In the genomic region with DNA sequence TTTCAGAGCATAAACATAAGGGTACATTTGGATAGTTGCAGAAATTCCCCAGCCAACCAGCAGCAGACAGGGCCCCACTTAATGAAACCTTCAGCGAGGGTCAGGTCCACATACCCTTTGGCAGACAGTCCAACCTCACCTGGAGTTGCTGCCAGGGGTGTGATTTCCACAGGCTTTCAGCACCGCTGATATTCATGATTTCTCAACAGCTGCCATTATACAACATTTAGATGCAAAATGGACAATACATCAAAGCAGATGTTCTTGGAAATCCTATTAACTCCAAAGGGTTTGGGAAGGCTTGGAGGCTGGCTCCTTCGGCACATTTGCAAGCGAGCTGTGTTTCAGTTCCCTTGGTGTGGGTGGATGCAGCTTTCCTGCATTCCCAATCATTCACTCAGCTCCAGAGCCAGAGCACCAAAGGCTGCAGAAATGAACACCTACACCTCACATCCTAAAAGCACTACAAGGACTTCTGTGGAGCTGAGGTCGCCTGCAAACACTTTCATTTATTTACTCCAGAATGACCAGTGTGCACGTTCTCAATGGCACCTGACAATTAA, we compare ENCODE assay signal across 19 cellular contexts.
DNase-seq lines count a peak whose midpoint lies in the region; ATAC-seq and TF ChIP-seq lines count a peak whose summit lies in the region.
"Had no signal": no experiment of that assay in that cellular context is flagged by ENCODE, and none has a peak within 500 bp of the region (broad histone marks: within the 10 kb centered on the region; RNA-seq: fewer than 3 reads in every experiment).

No MANE protein-coding gene starts in this region.

- in situ Hi-C loops in HAP-1 (cut with MboI; ENCODE audit: low sequenced_read_pairs) = no loop called here

- H3K9me3 ChIP-seq in right atrium auricular region (no peaks in the 10 kb centered on the region), esophagus muscularis mucosa (no peaks in the 10 kb centered on the region), HAP-1 (no peaks in the 10 kb centered on the region), left ventricle myocardium inferior (replicated peaks) (no peaks in the 10 kb centered on the region)

- H3K27me3 ChIP-seq in right atrium auricular region = no peaks in the 10 kb centered on the region
- peaks cover 0 to 51% (median 0%) of the 10 kb centered on the region in 4 donors for H3K27me3 ChIP-seq in esophagus muscularis mucosa
- H3K27me3 ChIP-seq in HAP-1 (ENCODE audit: low read depth) = no peaks in the 10 kb centered on the region; the same call in 1 of the 2 replicates
- peaks cover 93% of the 10 kb centered on the region for H3K27me3 ChIP-seq in left ventricle myocardium inferior (ENCODE audit: low read depth)

- intact Hi-C loops in Right ventricle myocardium superior (cut with DNase I) (no loop called here), esophagus muscularis mucosa (cut with DNase I) (no loop called here), left ventricle myocardium inferior (cut with micrococcal nuclease) (no loop called here)

- H3K4me3 ChIP-seq in right atrium auricular region = no peak overlapping the region
- no peak overlapping the region for H3K4me3 ChIP-seq in esophagus muscularis mucosa
- no peak overlapping the region for H3K4me3 ChIP-seq in HAP-1
- H3K4me3 ChIP-seq in left ventricle myocardium inferior = no peak overlapping the region
- H3K4me3 ChIP-seq: GM23338, PC-9 had no signal

- no peaks in the 10 kb centered on the region for H3K4me1 Mint-ChIP-seq in osteocyte (ENCODE audit: unreplicated experiment)
- H3K4me1 Mint-ChIP-seq: CD14-positive monocyte had no signal

- H3K4me3 Mint-ChIP-seq in osteocyte (ENCODE audit: unreplicated experiment) = no peak overlapping the region
- H3K4me3 Mint-ChIP-seq: CD14-positive monocyte, GM23338 had no signal

- H3K27me3 Mint-ChIP-seq in osteocyte (ENCODE audit: unreplicated experiment) = no peaks in the 10 kb centered on the region

- no peaks in the 10 kb centered on the region for H3K36me3 Mint-ChIP-seq in osteocyte (ENCODE audit: unreplicated experiment)
- H3K36me3 Mint-ChIP-seq: CD14-positive monocyte had no signal

- TF ChIP-seq EP300 in esophagus muscularis mucosa (IDR thresholded peaks at IDR 0.05) = no peak

- no peak for ATAC-seq in Right ventricle myocardium superior (ENCODE audit: poor library complexity)
- no peak for ATAC-seq in GM18907 (IDR thresholded peaks at IDR 0.05; ENCODE audit: unreplicated experiment)
- ATAC-seq: GM23338, Right ventricle myocardium inferior had no signal

- 79% methylated on average over 6 of the region's 6 CpGs for WGBS in esophagus muscularis mucosa

- TF ChIP-seq POLR2A in esophagus muscularis mucosa (IDR thresholded peaks at IDR 0.05; ENCODE audit: low read depth) = no peak

- no peak overlapping the region for H3K27ac Mint-ChIP-seq in osteocyte (ENCODE audit: unreplicated experiment)
- H3K27ac Mint-ChIP-seq: CD14-positive monocyte, GM23338 had no signal

- H3K4me1 ChIP-seq in right atrium auricular region (no peaks in the 10 kb centered on the region), esophagus muscularis mucosa (no peaks in the 10 kb centered on the region), HAP-1 (no peaks in the 10 kb centered on the region), left ventricle myocardium inferior (no peaks in the 10 kb centered on the region)

- DNase-seq in right atrium auricular region (ENCODE audit: low spot score) = peak; percentile 23
- DNase-seq in Right ventricle myocardium superior = no peak
- peak; percentile 89 for DNase-seq in esophagus muscularis mucosa (ENCODE audit: extremely low spot score)
- peak; percentile 48 for DNase-seq in osteocyte (ENCODE audit: extremely low spot score, unreplicated experiment)
- DNase-seq in HAP-1 (ENCODE audit: low spot score in 2 of 2) = no peak
- no peak for DNase-seq in OCI-M1 (lab: John Stamatoyannopoulos, UW)
- no peak for DNase-seq in left ventricle myocardium inferior
- DNase-seq: COR-L47; KG1; NCI-H1092; NCI-H1694; NCI-H345; NCI-H526 treated with DMSO at 0.1 percent for 48 hours; NK-92 treated with Interleukin-12 subunit alpha and Interleukin-12 subunit beta, amount 100 ng/mL, for 24 hours; PC-9 had no signal

- H3K9me3 Mint-ChIP-seq in osteocyte (ENCODE audit: unreplicated experiment) = peaks cover 13% of the 10 kb centered on the region
- H3K9me3 Mint-ChIP-seq: GM23338 had no signal

- H3K36me3 ChIP-seq in right atrium auricular region (no peaks in the 10 kb centered on the region), esophagus muscularis mucosa (no peaks in the 10 kb centered on the region), HAP-1 (replicated peaks) (no peaks in the 10 kb centered on the region), left ventricle myocardium inferior (no peaks in the 10 kb centered on the region)

- no peak for TF ChIP-seq CTCF in right atrium auricular region (IDR thresholded peaks at IDR 0.05)
- no peak for TF ChIP-seq CTCF in esophagus muscularis mucosa (IDR thresholded peaks at IDR 0.05)
- TF ChIP-seq CTCF in osteocyte (IDR thresholded peaks at IDR 0.05) = no peak
- TF ChIP-seq CTCF in left ventricle myocardium inferior (IDR thresholded peaks at IDR 0.05; ENCODE audit: borderline replicate concordance) = no peak

- H3K27ac ChIP-seq in right atrium auricular region (no peak overlapping the region), esophagus muscularis mucosa (replicated peaks in 1 of 4) (no peak overlapping the region), left ventricle myocardium inferior (replicated peaks) (no peak overlapping the region)
- H3K27ac ChIP-seq: PC-9 had no signal

Comparison
In these comparisons a context has a peak if more than half of its experiments do, and no peak if none do; other contexts are left out.
1. DNase-seq: peak in right atrium auricular region (single experiment), esophagus muscularis mucosa (single experiment) and osteocyte (single experiment); none in Right ventricle myocardium superior (single experiment), HAP-1 (0 of 2), OCI-M1 (single experiment) and left ventricle myocardium inferior (single experiment).